ENCODE assay signal across 8 cellular contexts in the genomic region with DNA sequence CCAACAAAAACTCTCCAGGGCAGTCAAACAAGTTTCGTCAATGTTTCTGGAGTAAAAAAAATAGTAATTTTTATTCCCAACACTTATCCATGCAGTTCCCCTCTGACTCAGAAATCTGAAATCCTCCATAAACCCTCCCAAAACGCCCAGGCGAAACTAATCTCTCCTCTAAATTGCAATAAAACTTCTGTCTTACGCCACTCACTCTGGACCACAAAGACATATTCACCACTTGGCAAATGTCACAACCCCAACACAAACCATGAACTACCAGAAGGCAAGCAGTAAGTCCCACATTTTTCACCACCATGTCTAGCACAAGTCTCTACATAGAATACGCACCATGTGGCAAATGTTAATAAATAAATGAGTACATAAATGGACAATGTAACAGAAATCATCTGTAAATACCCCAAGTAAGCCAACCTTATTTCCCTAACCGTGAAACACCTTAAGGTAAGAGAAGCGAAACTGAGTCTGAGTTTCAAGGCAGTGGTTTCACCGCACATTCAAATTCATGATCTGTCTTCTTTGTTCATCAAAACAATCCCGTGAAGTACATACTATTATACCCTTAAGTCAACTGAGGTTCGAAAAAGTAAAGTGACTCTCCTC. TPM values are rescaled to one million over a fixed set of nuclear protein-coding genes. Genes with fewer than 3 reads are reported as not detected.
DNase-seq lines count a peak whose midpoint lies in the region; ATAC-seq lines count a peak whose summit lies in the region.

No MANE protein-coding gene starts in this region.

- CTCF ChIA-PET in CD8-positive, alpha-beta memory T cell (lab: Charles Lee): no interaction called here

- H3K36me3 ChIP-seq in CD8-positive, alpha-beta memory T cell (ENCODE audit: insufficient read depth, low read length): no peaks in the 10 kb centered on the region

- ATAC-seq in GM19372 (IDR thresholded peaks at IDR 0.05; ENCODE audit: low read depth, unreplicated experiment) (peak; percentile 22), HG03432 (IDR thresholded peaks at IDR 0.05; ENCODE audit: unreplicated experiment) (peak; percentile 17), naive B cell (ENCODE audit: low read depth in 2 of 2) (no peak)
- ATAC-seq in activated T-helper 17 cell treated with anti-CD3 and anti-CD28 coated beads, Interleukin-2, amount 50 U/mL, for 72 hours (replicated peaks): peak; percentile 1

- peak overlapping the region; percentile 96 to 99 (median 97) for H3K4me3 Mint-ChIP-seq in CD8-positive, alpha-beta memory T cell
- peak overlapping the region; percentile 93 for H3K4me3 Mint-ChIP-seq in activated T-helper 17 cell treated with anti-CD3 and anti-CD28 coated beads, Interleukin-2, amount 50 U/mL, for 72 hours
- peak overlapping the region; percentile 23 to 99 (median 96) for H3K4me3 Mint-ChIP-seq in naive B cell

- H3K27ac ChIP-seq in CD8-positive, alpha-beta memory T cell (ENCODE audit: low read depth, low read length): no peak overlapping the region

- peaks cover 20% of the 10 kb centered on the region for H3K4me1 ChIP-seq in CD8-positive, alpha-beta memory T cell (ENCODE audit: insufficient read depth, low read length)

- H3K27ac Mint-ChIP-seq in CD8-positive, alpha-beta memory T cell: peak overlapping the region in 2 of 8 donors; percentile 14 to 51
- H3K27ac Mint-ChIP-seq in activated T-helper 17 cell treated with anti-CD3 and anti-CD28 coated beads, Interleukin-2, amount 50 U/mL, for 72 hours: peak overlapping the region; percentile 93
- peak overlapping the region in 3 of 6 donors; percentile 34 to 72 (median 71) for H3K27ac Mint-ChIP-seq in naive B cell

- no peak for DNase-seq in CD8-positive, alpha-beta memory T cell
- peak; percentile 6 for DNase-seq in naive B cell
- no peak for DNase-seq in hepatic stellate cell (ENCODE audit: low spot score)
- no peak for DNase-seq in NCI-H2171 treated with DMSO at 0.1 percent for 48 hours (lab: John Stamatoyannopoulos, UW)
- no peak for DNase-seq in midbrain (lab: John Stamatoyannopoulos, UW)

- H3K4me1 Mint-ChIP-seq in CD8-positive, alpha-beta memory T cell: peaks cover 33 to 39% (median 33%) of the 10 kb centered on the region in 3 donors
- peaks cover 21% of the 10 kb centered on the region for H3K4me1 Mint-ChIP-seq in activated T-helper 17 cell treated with anti-CD3 and anti-CD28 coated beads, Interleukin-2, amount 50 U/mL, for 72 hours
- H3K4me1 Mint-ChIP-seq in naive B cell: peaks cover 27 to 39% (median 28%) of the 10 kb centered on the region in 3 donors

- no peak overlapping the region for H3K4me3 ChIP-seq in CD8-positive, alpha-beta memory T cell (ENCODE audit: low read length)

- H3K9me3 Mint-ChIP-seq in CD8-positive, alpha-beta memory T cell: no peaks in the 10 kb centered on the region
- H3K9me3 Mint-ChIP-seq in activated T-helper 17 cell treated with anti-CD3 and anti-CD28 coated beads, Interleukin-2, amount 50 U/mL, for 72 hours: no peaks in the 10 kb centered on the region
- H3K9me3 Mint-ChIP-seq in naive B cell: no peaks in the 10 kb centered on the region

- H3K27me3 ChIP-seq in CD8-positive, alpha-beta memory T cell (ENCODE audit: insufficient read depth, low read length, poor library complexity, severe bottlenecking): no peaks in the 10 kb centered on the region

- peaks cover 0 to 12% (median 3%) of the 10 kb centered on the region in 3 donors for H3K36me3 Mint-ChIP-seq in CD8-positive, alpha-beta memory T cell
- H3K36me3 Mint-ChIP-seq in activated T-helper 17 cell treated with anti-CD3 and anti-CD28 coated beads, Interleukin-2, amount 50 U/mL, for 72 hours (ENCODE audit: low read depth): peaks cover 6% of the 10 kb centered on the region
- no peaks in the 10 kb centered on the region for H3K36me3 Mint-ChIP-seq in naive B cell

- H3K9me3 ChIP-seq in CD8-positive, alpha-beta memory T cell (ENCODE audit: low read length): no peaks in the 10 kb centered on the region

- H3K27me3 Mint-ChIP-seq in CD8-positive, alpha-beta memory T cell: no peaks in the 10 kb centered on the region
- H3K27me3 Mint-ChIP-seq in activated T-helper 17 cell treated with anti-CD3 and anti-CD28 coated beads, Interleukin-2, amount 50 U/mL, for 72 hours: no peaks in the 10 kb centered on the region
- H3K27me3 Mint-ChIP-seq in naive B cell: no peaks in the 10 kb centered on the region

- POLR2A ChIA-PET in CD8-positive, alpha-beta memory T cell (lab: Charles Lee): no interaction called here

RNA-seq across cellular contexts. Expression of a gene that starts 1.6 kb away (rescaled TPM):
- 10 to 100 TPM; 26.6 to 27.9 TPM for total RNA-seq in CD8-positive, alpha-beta memory T cell
- 30.9 TPM for polyA plus RNA-seq in CD8-positive, alpha-beta memory T cell
- 10 to 100 TPM; 31.0 to 32.5 TPM for total RNA-seq in activated T-helper 17 cell treated with anti-CD3 and anti-CD28 coated beads, Interleukin-2, amount 50 U/mL, for 72 hours
- polyA plus RNA-seq in naive B cell (ENCODE audit: low read depth in 6 of 6): 10 to 100 TPM; 27.4 to 54.5 (median 33.6) TPM

Comparison
In these comparisons a context has a peak if more than half of its experiments do, and no peak if none do; other contexts are left out.
1. ATAC-seq: peak in GM19372 (single experiment), HG03432 (single experiment) and activated T-helper 17 cell treated with anti-CD3 and anti-CD28 coated beads, Interleukin-2, amount 50 U/mL, for 72 hours (single experiment); none in naive B cell (0 of 2).
2. Peak in every context shown above with its lines, with median percentiles within 50 percentile points of each other: H3K4me3 Mint-ChIP-seq.